9 cellular contexts compared by ENCODE assay signal in the genomic region with DNA sequence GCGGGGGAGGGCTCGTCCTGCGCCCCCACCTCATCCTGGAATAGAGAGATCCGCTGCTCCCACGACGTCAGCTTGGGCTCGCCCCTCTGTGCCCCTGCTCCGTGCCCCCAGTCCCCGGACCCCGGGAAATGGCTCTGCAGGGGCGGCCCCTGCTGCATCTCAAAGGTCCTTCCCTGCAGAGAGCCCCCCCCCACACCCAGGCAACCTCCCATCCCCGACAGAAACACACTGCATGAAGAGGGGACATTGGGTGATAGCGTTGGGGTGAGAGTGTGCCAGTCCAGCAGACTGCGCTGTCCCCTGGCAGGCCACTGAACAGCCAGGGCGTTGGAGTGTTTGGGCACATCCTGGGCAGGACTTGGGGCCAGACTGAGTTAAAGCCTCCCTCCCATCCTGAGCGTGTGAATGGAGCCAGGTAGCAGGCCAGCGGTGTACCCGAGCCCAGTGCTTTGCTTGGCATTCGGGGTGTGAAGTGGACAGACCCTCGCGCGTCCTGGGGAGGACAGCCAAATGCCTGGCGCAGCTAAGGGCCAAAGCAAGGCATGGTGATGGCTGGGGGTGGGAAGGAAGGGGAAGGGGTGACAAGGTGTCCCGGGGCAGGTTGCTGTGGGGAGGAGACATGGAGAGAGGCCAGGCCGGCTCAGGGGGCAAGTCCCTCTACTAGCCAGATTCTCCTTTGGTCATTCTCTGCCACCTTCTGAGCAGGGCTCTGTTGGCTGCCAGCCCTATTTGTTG. TPM values are rescaled to one million over a fixed set of nuclear protein-coding genes. Genes with fewer than 3 reads are reported as not detected.
A peak's percentile ranks its signal among the peaks of the same experiment; 100 is the strongest.
DNase-seq lines count a peak whose midpoint lies in the region; ATAC-seq and TF ChIP-seq lines count a peak whose summit lies in the region.
"Had no signal": no experiment of that assay in that cellular context is flagged by ENCODE, and none has a peak within 500 bp of the region (broad histone marks: within the 10 kb centered on the region; RNA-seq: fewer than 3 reads in every experiment).

No MANE protein-coding gene starts in this region.

- peak overlapping the region; percentile 67 for H3K4me3 ChIP-seq in H7 (ENCODE audit: insufficient read depth, low read depth, low read length)
- H3K4me3 ChIP-seq in left ventricle myocardium inferior: peak overlapping the region; percentile 86
- peak overlapping the region; percentile 38 to 86 (median 66) for H3K4me3 ChIP-seq in sigmoid colon

- no peak overlapping the region for H3K27ac Mint-ChIP-seq in activated B cell treated with CpG ODN at 0.5 μM for 24 hours

- 29 to 34% methylated on average over 25 of the region's 25 CpGs for WGBS in sigmoid colon, 2 donors

- ATAC-seq in activated B cell treated with CpG ODN at 0.5 μM for 24 hours (ENCODE audit: low read depth) (no peak), GM18861 (IDR thresholded peaks at IDR 0.05; ENCODE audit: unreplicated experiment) (no peak), HG03442 (IDR thresholded peaks at IDR 0.05; ENCODE audit: unreplicated experiment) (no peak)

- no peaks in the 10 kb centered on the region for H3K36me3 Mint-ChIP-seq in activated B cell treated with CpG ODN at 0.5 μM for 24 hours (ENCODE audit: low read depth)

- no peak for TF ChIP-seq POLR2A in sigmoid colon (IDR thresholded peaks at IDR 0.05)

- H3K4me1 Mint-ChIP-seq in activated B cell treated with CpG ODN at 0.5 μM for 24 hours: peaks cover 2% of the 10 kb centered on the region

- H3K9me3 ChIP-seq in left ventricle myocardium inferior (replicated peaks) (no peaks in the 10 kb centered on the region), sigmoid colon (no peaks in the 10 kb centered on the region)

- no peak for DNase-seq in H7
- DNase-seq in activated B cell treated with CpG ODN at 0.5 μM for 24 hours: no peak
- DNase-seq in left ventricle myocardium inferior: no peak
- no peak for DNase-seq in sigmoid colon
- no peak for DNase-seq in AG08396 (ENCODE audit: low spot score)
- no peak for DNase-seq in NOMO-1 treated with dmso at 0.1 percent for 144 hours (lab: John Stamatoyannopoulos, UW; ENCODE audit: unreplicated experiment)
- DNase-seq: HCEC 1CT had no signal

- CTCF ChIA-PET in activated B cell treated with CpG ODN at 0.5 μM for 24 hours (lab: Charles Lee): interaction anchor here (0.5 to 2.1 kb wide), 2 partner anchors 10 to 1433 kb away, joined by 4 to 7 read pairs; no protein-coding TSS in a partner anchor

- peak overlapping the region; percentile 67 for H3K4me3 Mint-ChIP-seq in activated B cell treated with CpG ODN at 0.5 μM for 24 hours

- H3K27me3 ChIP-seq in H7 (ENCODE audit: control insufficient read depth, insufficient read depth, low read length) (peaks cover 17% of the 10 kb centered on the region), left ventricle myocardium inferior (ENCODE audit: low read depth) (peaks cover 17% of the 10 kb centered on the region), sigmoid colon (peaks cover 0 to 4% (median 0%) of the 10 kb centered on the region in 3 donors)

- peak overlapping the region; percentile 74 for H3K27ac ChIP-seq in left ventricle myocardium inferior (replicated peaks)
- peak overlapping the region; percentile 53 to 74 (median 68) for H3K27ac ChIP-seq in sigmoid colon

- H3K27me3 Mint-ChIP-seq in activated B cell treated with CpG ODN at 0.5 μM for 24 hours: peaks cover 23% of the 10 kb centered on the region

- no peaks in the 10 kb centered on the region for H3K36me3 ChIP-seq in H7 (replicated peaks; ENCODE audit: control insufficient read depth, insufficient read depth, low read length)
- H3K36me3 ChIP-seq in left ventricle myocardium inferior: no peaks in the 10 kb centered on the region
- no peaks in the 10 kb centered on the region for H3K36me3 ChIP-seq in sigmoid colon

- no peak for TF ChIP-seq CTCF in activated B cell treated with CpG ODN at 0.5 μM for 24 hours (IDR thresholded peaks at IDR 0.05)
- no peak for TF ChIP-seq CTCF in left ventricle myocardium inferior (IDR thresholded peaks at IDR 0.05; ENCODE audit: borderline replicate concordance)
- TF ChIP-seq CTCF in sigmoid colon (IDR thresholded peaks at IDR 0.05): no peak

- intact Hi-C loops in activated B cell treated with CpG ODN at 0.5 μM for 24 hours (cut with micrococcal nuclease): no loop called here
- intact Hi-C loops in left ventricle myocardium inferior (cut with micrococcal nuclease): no loop called here
- intact Hi-C loops in sigmoid colon (cut with DNase I): no loop called here

- TF ChIP-seq EP300 in sigmoid colon (IDR thresholded peaks at IDR 0.05): no peak

- H3K4me1 ChIP-seq in left ventricle myocardium inferior (peaks cover 25% of the 10 kb centered on the region), sigmoid colon (peaks cover 0 to 24% (median 20%) of the 10 kb centered on the region in 4 donors)

- H3K9me3 Mint-ChIP-seq in activated B cell treated with CpG ODN at 0.5 μM for 24 hours: no peaks in the 10 kb centered on the region

- POLR2A ChIA-PET in activated B cell treated with CpG ODN at 0.5 μM for 24 hours (lab: Charles Lee): no interaction called here

RNA-seq across cellular contexts. Expression of a gene that starts 0.6 kb away (rescaled TPM):
- total RNA-seq in H7 (2014; rRNA removed; shearing (Covaris generic)): 44.3 and 57.7 TPM in 2 replicates
- 0.16 and 0.44 TPM in 2 replicates for total RNA-seq in activated B cell treated with CpG ODN at 0.5 μM for 24 hours
- 4.4 TPM for total RNA-seq in left ventricle myocardium inferior
- 10 to 100 TPM in 1 of 4 donors, 1 to 10 TPM in 3; 3.8 to 10.5 (median 8.3) TPM for total RNA-seq in sigmoid colon
- 1 to 10 TPM in 2 of 3 donors, under 1 TPM in 1; 0.46 to 6.6 (median 3.0) TPM for polyA plus RNA-seq in sigmoid colon

RNA-seq across cellular contexts. Expression of a gene that starts 13.7 kb away (rescaled TPM):
- total RNA-seq in H7 (2014; rRNA removed; shearing (Covaris generic)): not detected in 2 replicates
- total RNA-seq in activated B cell treated with CpG ODN at 0.5 μM for 24 hours (not detected in 2 replicates), left ventricle myocardium inferior (not detected), sigmoid colon (not detected)
- 1 to 10 TPM in 1 of 3 donors, under 1 TPM in 2; 0.32 to 1.8 (median 0.92) TPM for polyA plus RNA-seq in sigmoid colon

RNA-seq across cellular contexts. Expression of a gene that starts 43.8 kb away (rescaled TPM):
- total RNA-seq in H7 (2014; rRNA removed; shearing (Covaris generic)): not detected in 2 replicates
- total RNA-seq in activated B cell treated with CpG ODN at 0.5 μM for 24 hours (not detected in 2 replicates), left ventricle myocardium inferior (not detected), sigmoid colon (not detected)
- 1 to 10 TPM in 1 of 3 donors, not detected in 2; 1.2 TPM for polyA plus RNA-seq in sigmoid colon
